In genomic region chr7:149196705-149197171, GRCh38 we compare ENCODE assay signal across 8 cellular contexts. TPM values are rescaled to one million over a fixed set of nuclear protein-coding genes. Genes with fewer than 3 reads are reported as not detected.
A peak's percentile ranks its signal among the peaks of the same experiment; 100 is the strongest.
DNase-seq lines count a peak whose midpoint lies in the region; ATAC-seq and TF ChIP-seq lines count a peak whose summit lies in the region.

No MANE protein-coding gene starts in this region.

- no peaks in the 10 kb centered on the region for H3K9me3 Mint-ChIP-seq in activated naive CD8-positive, alpha-beta T cell treated with anti-CD3 and anti-CD28 coated beads, Interleukin-2, amount 50 U/mL, for 24 hours

- no peaks in the 10 kb centered on the region for H3K9me3 ChIP-seq in thoracic aorta

- TF ChIP-seq CTCF in thoracic aorta (IDR thresholded peaks at IDR 0.05), result no peak

- peak overlapping the region; percentile 95 for H3K4me3 ChIP-seq in thoracic aorta

- H3K27me3 ChIP-seq in thoracic aorta (replicated peaks; ENCODE audit: insufficient read depth), result no peaks in the 10 kb centered on the region

- peaks cover 37% of the 10 kb centered on the region for H3K4me1 Mint-ChIP-seq in activated naive CD8-positive, alpha-beta T cell treated with anti-CD3 and anti-CD28 coated beads, Interleukin-2, amount 50 U/mL, for 24 hours

- H3K4me3 Mint-ChIP-seq in activated naive CD8-positive, alpha-beta T cell treated with anti-CD3 and anti-CD28 coated beads, Interleukin-2, amount 50 U/mL, for 24 hours, result peak overlapping the region; percentile 94

- H3K27ac ChIP-seq in thoracic aorta, result peak overlapping the region; percentile 62 to 71

- peak; percentile 31 for ATAC-seq in activated naive CD8-positive, alpha-beta T cell treated with anti-CD3 and anti-CD28 coated beads, Interleukin-2, amount 50 U/mL, for 24 hours
- ATAC-seq in left colon (peak; percentile 1), thoracic aorta (ENCODE audit: insufficient number of reproducible peaks, low FRiP score, low read depth) (no peak)

- DNase-seq in activated CD8-positive, alpha-beta memory T cell treated with anti-CD3 and anti-CD28 coated beads, Interleukin-2, amount 50 U/mL, for 48 hours, result peak; percentile 63
- no peak for DNase-seq in activated CD8-positive, alpha-beta memory T cell treated with anti-CD3 and anti-CD28 coated beads for 24 hours
- DNase-seq in HuH-7 (ENCODE audit: low spot score), result peak; percentile 44
- DNase-seq in activated naive CD8-positive, alpha-beta T cell treated with anti-CD3 and anti-CD28 coated beads, Interleukin-2, amount 50 U/mL, for 24 hours, result peak; percentile 15
- no peak for DNase-seq in left colon
- DNase-seq in thoracic aorta (ENCODE audit: low spot score), result no peak
- no peak for DNase-seq in NCI-H1436 (lab: John Stamatoyannopoulos, UW)
- DNase-seq in superior temporal gyrus (ENCODE audit: extremely low spot score), result no peak

- H3K4me1 ChIP-seq in thoracic aorta (ENCODE audit: control insufficient read depth in 1 of 2, low read depth in 2 of 2), result peaks cover 14 to 22% of the 10 kb centered on the region in 2 donors

- peak overlapping the region; percentile 95 for H3K27ac Mint-ChIP-seq in activated naive CD8-positive, alpha-beta T cell treated with anti-CD3 and anti-CD28 coated beads, Interleukin-2, amount 50 U/mL, for 24 hours

- no peaks in the 10 kb centered on the region for H3K27me3 Mint-ChIP-seq in activated naive CD8-positive, alpha-beta T cell treated with anti-CD3 and anti-CD28 coated beads, Interleukin-2, amount 50 U/mL, for 24 hours

- intact Hi-C loops in left colon (cut with DNase I, micrococcal nuclease), result no loop called here

- peaks cover 41% of the 10 kb centered on the region for H3K36me3 Mint-ChIP-seq in activated naive CD8-positive, alpha-beta T cell treated with anti-CD3 and anti-CD28 coated beads, Interleukin-2, amount 50 U/mL, for 24 hours (ENCODE audit: low read depth)

- H3K36me3 ChIP-seq in thoracic aorta, result peaks cover 31% of the 10 kb centered on the region

RNA-seq across cellular contexts. Expression of gene ZNF282, which starts 1.4 kb away (rescaled TPM):
- total RNA-seq in left colon (10 to 100 TPM; 24.2 to 25.0 TPM), thoracic aorta (10 to 100 TPM; 11.1 to 20.7 TPM)

RNA-seq across cellular contexts. Expression of gene ZNF212, which starts 42.7 kb away (rescaled TPM):
- total RNA-seq in left colon (1 to 10 TPM; 9.3 to 9.7 TPM), thoracic aorta (1 to 10 TPM; 6.6 to 8.3 TPM)

RNA-seq across cellular contexts. Expression of gene ZNF398, which starts 49.5 kb away (rescaled TPM):
- total RNA-seq in left colon (10 to 100 TPM in 1 of 2 donors, 1 to 10 TPM in 1; 9.9 to 11.0 TPM), thoracic aorta (10 to 100 TPM; 16.2 to 31.5 TPM)

Comparison
In these comparisons a context has a peak if more than half of its experiments do, and no peak if none do; other contexts are left out.
1. DNase-seq: peak in activated CD8-positive, alpha-beta memory T cell treated with anti-CD3 and anti-CD28 coated beads, Interleukin-2, amount 50 U/mL, for 48 hours (single experiment), HuH-7 (single experiment) and activated naive CD8-positive, alpha-beta T cell treated with anti-CD3 and anti-CD28 coated beads, Interleukin-2, amount 50 U/mL, for 24 hours (single experiment); none in activated CD8-positive, alpha-beta memory T cell treated with anti-CD3 and anti-CD28 coated beads for 24 hours (single experiment), left colon (0 of 2), thoracic aorta (single experiment), NCI-H1436 (single experiment) and superior temporal gyrus (single experiment).